Comparison of ENCODE assay signal across 2 cellular contexts in genomic region chr9:92140754-92141143, GRCh38.
TF ChIP-seq lines count a peak whose summit lies in the region.

No MANE protein-coding gene starts in this region.

TF ChIP-seq in SK-N-SH, 30 proteins besides CTCF, POLR2A, EP300 and RAD21 (continued from another document):
- TF ChIP-seq ZBTB33 (IDR thresholded peaks at IDR 0.05; ENCODE audit: borderline replicate concordance, low read depth) (no peak), REST (IDR thresholded peaks at IDR 0.05; ENCODE audit: low read depth, low read length) (no peak), TAF1 (IDR thresholded peaks at IDR 0.05; ENCODE audit: borderline replicate concordance, low read depth, low read length) (no peak), JUND (IDR thresholded peaks at IDR 0.05) (no peak), USF2 (IDR thresholded peaks at IDR 0.05; ENCODE audit: borderline replicate concordance, low read depth, low read length) (no peak), TCF12 (IDR thresholded peaks at IDR 0.05) (no peak), RFX5 (IDR thresholded peaks at IDR 0.05; ENCODE audit: low read length) (no peak), FOSL2 (IDR thresholded peaks at IDR 0.05; ENCODE audit: borderline replicate concordance, low read depth) (no peak), ELF1 (IDR thresholded peaks at IDR 0.05) (no peak)

TF ChIP-seq in SK-N-SH treated with all-trans-retinoic acid at 6 μM for 48 hours, 23 proteins besides CTCF, POLR2A, EP300 and RAD21 (continued from another document):
- TF ChIP-seq TSHZ2 (CRISPR knock-in tag; IDR thresholded peaks at IDR 0.05) (no peak), CSRNP3 (CRISPR knock-in tag; IDR thresholded peaks at IDR 0.05) (no peak), PATZ1 (CRISPR knock-in tag; IDR thresholded peaks at IDR 0.05; ENCODE audit: borderline replicate concordance) (no peak), ARNTL (CRISPR knock-in tag; IDR thresholded peaks at IDR 0.05; ENCODE audit: borderline replicate concordance, low read depth) (no peak)
